Comparison of ENCODE assay signal across 8 cellular contexts in genomic region chr4:87006531-87007344, GRCh38.
A peak's percentile ranks its signal among the peaks of the same experiment; 100 is the strongest.
DNase-seq lines count a peak whose midpoint lies in the region; ATAC-seq and TF ChIP-seq lines count a peak whose summit lies in the region.

No MANE protein-coding gene starts in this region.

- H3K4me3 ChIP-seq in prostate gland (peak overlapping the region; percentile 69 to 82), urinary bladder (ENCODE audit: low read depth, low read length) (peak overlapping the region; percentile 69)

- TF ChIP-seq CTCF in GM13976 (IDR thresholded peaks at IDR 0.05; ENCODE audit: borderline replicate concordance, control extremely low read depth, extremely low read depth, insufficient read depth, missing control alignments), result no peak
- TF ChIP-seq CTCF in prostate gland (IDR thresholded peaks at IDR 0.05), result peak in 1 of 4 experiments; percentile 21

- H3K27ac ChIP-seq in prostate gland, result peak overlapping the region; percentile 96 to 97
- peak overlapping the region; percentile 97 for H3K27ac ChIP-seq in urinary bladder (ENCODE audit: low read depth)

- H3K36me3 ChIP-seq in prostate gland, result no peaks in the 10 kb centered on the region
- H3K36me3 ChIP-seq in urinary bladder (ENCODE audit: insufficient read depth), result no peaks in the 10 kb centered on the region

- ATAC-seq in HG02852 (IDR thresholded peaks at IDR 0.05; ENCODE audit: unreplicated experiment) (peak; percentile 64), left ventricle myocardium superior (peak; percentile 94)

- DNase-seq in GM13976 (ENCODE audit: low spot score), result peak; percentile 86
- DNase-seq in NCI-H1436 treated with DMSO at 0.1 percent for 48 hours (lab: John Stamatoyannopoulos, UW), result peak; percentile 71
- peak; percentile 80 for DNase-seq in T follicular helper cell (ENCODE audit: low read depth)
- peak; percentile 92 for DNase-seq in amniotic epithelial cell (ENCODE audit: low read depth)
- DNase-seq in left ventricle myocardium superior, result peak; percentile 96
- peak; percentile 93 for DNase-seq in prostate gland (ENCODE audit: low spot score)

- H3K9me3 ChIP-seq in prostate gland, result no peaks in the 10 kb centered on the region

- peak; percentile 95 for TF ChIP-seq POLR2A in prostate gland (IDR thresholded peaks at IDR 0.05)

- no peaks in the 10 kb centered on the region for H3K27me3 ChIP-seq in prostate gland (replicated peaks; ENCODE audit: insufficient read depth)

- H3K4me1 ChIP-seq in prostate gland (replicated peaks) (peaks cover 12% of the 10 kb centered on the region), urinary bladder (ENCODE audit: insufficient read depth) (no peaks in the 10 kb centered on the region)

- intact Hi-C loops in left ventricle myocardium superior (cut with micrococcal nuclease), result loop anchor here (5.0 kb wide), 2 partner anchors 69 to 86 kb away; partner anchors contain the start of gene AFF1
- intact Hi-C loops in prostate gland (cut with DNase I), result loop anchor here (1.0 to 5.0 kb wide), 2 partner anchors 41 to 71 kb away; partner anchors contain the start of gene AFF1

- under 1% methylated on average over 55 of the region's 76 CpGs for WGBS in prostate gland
- WGBS in urinary bladder, result under 1% methylated on average over 76 of the region's 76 CpGs

- in situ Hi-C loops in GM13976 (cut with MboI; ENCODE audit: low sequenced_read_pairs, unreplicated experiment), result loop anchor here (5.0 kb wide), 1 partner anchor 64 kb away; no protein-coding TSS in a partner anchor

Comparison
In these comparisons a context has a peak if more than half of its experiments do, and no peak if none do; other contexts are left out.
1. Peak in every context shown above with its lines: DNase-seq, ATAC-seq, H3K4me3 ChIP-seq and H3K27ac ChIP-seq.